ENCODE assay signal across 8 cellular contexts in the genomic region with DNA sequence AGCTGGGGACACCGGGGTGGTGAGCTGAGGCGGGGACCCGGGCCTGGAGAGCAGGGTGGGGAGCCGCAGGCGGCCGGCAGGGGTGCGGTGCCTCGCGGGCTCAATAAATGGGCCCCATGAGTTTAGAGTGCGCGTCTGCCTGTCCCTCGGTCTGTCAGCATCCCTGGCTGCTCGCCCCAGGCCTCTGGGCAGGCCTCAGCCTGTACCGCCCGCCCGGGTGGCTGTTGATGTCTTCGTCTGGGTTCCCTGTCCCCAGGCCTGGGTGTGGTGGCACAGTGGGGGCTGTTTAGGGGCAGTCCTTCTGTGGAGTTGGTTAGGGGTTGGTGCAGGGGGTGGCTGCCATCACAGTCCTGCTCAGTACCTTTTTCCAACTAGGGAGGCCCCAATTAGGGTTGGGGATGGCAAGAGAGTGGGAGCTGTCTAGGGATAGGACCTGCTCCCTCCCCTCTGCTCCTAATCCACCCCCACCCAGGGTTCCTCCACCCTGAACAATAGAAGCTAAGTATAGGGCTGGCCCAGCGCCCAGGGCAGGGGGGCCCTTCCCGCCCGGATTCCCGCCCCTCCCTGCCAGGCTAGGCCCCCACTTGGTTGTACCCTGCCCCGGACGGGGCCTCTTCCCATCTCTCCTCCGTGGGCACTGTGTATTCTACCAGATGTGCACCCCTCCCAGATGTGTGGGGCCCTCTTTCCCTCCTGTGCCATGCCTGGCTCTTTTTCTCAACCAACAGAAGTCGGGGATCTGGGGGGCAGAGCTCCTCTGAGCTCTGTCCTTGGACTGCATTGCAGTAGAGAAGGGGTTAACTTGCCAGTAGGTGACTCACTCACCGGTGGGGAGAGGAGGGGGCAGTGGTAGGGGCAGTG. TPM values are rescaled to one million over a fixed set of nuclear protein-coding genes. Genes with fewer than 3 reads are reported as not detected.
DNase-seq lines count a peak whose midpoint lies in the region; ATAC-seq, FAIRE-seq and TF ChIP-seq lines count a peak whose summit lies in the region.

No MANE protein-coding gene starts in this region.

- H2AFZ ChIP-seq in endothelial cell of umbilical vein (ENCODE audit: low read depth, low read length) = no peak overlapping the region

- H3K9ac ChIP-seq in endothelial cell of umbilical vein (replicated peaks; ENCODE audit: extremely low read depth, insufficient read depth, low read length) = peak overlapping the region; percentile 19

- H3K9me3 Mint-ChIP-seq in CD4-positive, alpha-beta T cell = no peaks in the 10 kb centered on the region

- H3K4me3 Mint-ChIP-seq in CD4-positive, alpha-beta T cell = peak overlapping the region; percentile 88

- BruUV-seq in endothelial cell of umbilical vein (replicated peaks; lab: Mats Ljungman, UMichigan) = no TSS peak

- H3K27me3 Mint-ChIP-seq in CD4-positive, alpha-beta T cell = no peaks in the 10 kb centered on the region

- H3K27ac Mint-ChIP-seq in CD4-positive, alpha-beta T cell = no peak overlapping the region

- H3K27ac ChIP-seq in CD4-positive, alpha-beta T cell (ENCODE audit: low read depth, low read length) = peak overlapping the region; percentile 86
- H3K27ac ChIP-seq in endothelial cell of umbilical vein (ENCODE audit: insufficient read depth, low read depth, low read length) = peak overlapping the region; percentile 60
- H3K27ac ChIP-seq in upper lobe of right lung = peak overlapping the region; percentile 80

- peaks cover 26% of the 10 kb centered on the region for H3K79me2 ChIP-seq in endothelial cell of umbilical vein (ENCODE audit: control insufficient read depth, insufficient read depth, low read length)

- H3K9me1 ChIP-seq in endothelial cell of umbilical vein (replicated peaks; ENCODE audit: control insufficient read depth, extremely low read depth, insufficient read depth, low read length) = no peaks in the 10 kb centered on the region

- peak; percentile 21 for TF ChIP-seq POLR2A in endothelial cell of umbilical vein (IDR thresholded peaks at IDR 0.05; ENCODE audit: low read depth, low read length)

- H3K4me3 ChIP-seq in endothelial cell of umbilical vein (replicated peaks in 1 of 3; ENCODE audit: insufficient read depth in 1 of 3, low read depth in 1 of 3, low read length in 3 of 3) = peak overlapping the region in 2 of 3 experiments; percentile 24 to 74
- H3K4me3 ChIP-seq in upper lobe of right lung = peak overlapping the region; percentile 83

- peaks cover 51% of the 10 kb centered on the region for H3K4me1 Mint-ChIP-seq in CD4-positive, alpha-beta T cell (ENCODE audit: low read depth)

- H3K36me3 ChIP-seq in endothelial cell of umbilical vein (ENCODE audit: control insufficient read depth in 2 of 2, extremely low read depth in 1 of 2, insufficient read depth in 2 of 2, low read length in 2 of 2) (no peaks in the 10 kb centered on the region), upper lobe of right lung (no peaks in the 10 kb centered on the region)

- H3K27me3 ChIP-seq in CD4-positive, alpha-beta T cell (ENCODE audit: control insufficient read depth, insufficient read depth, low read length) = no peaks in the 10 kb centered on the region
- H3K27me3 ChIP-seq in endothelial cell of umbilical vein (ENCODE audit: control insufficient read depth in 2 of 2, insufficient read depth in 2 of 2, low read length in 2 of 2) = no peaks in the 10 kb centered on the region
- no peaks in the 10 kb centered on the region for H3K27me3 ChIP-seq in upper lobe of right lung

- FAIRE-seq in endothelial cell of umbilical vein (lab: Jason Lieb, UNC) = peak; percentile 77

- intact Hi-C loops in CD4-positive, alpha-beta T cell (cut with DNase I, micrococcal nuclease) = loop anchor here (2.0 to 10.0 kb wide), 4 partner anchors 21 to 143 kb away; partner anchors contain the start of genes DEDD2 (in 1 of the 2), ERF (in 1 of the 2), LIPE (in 1 of the 2) and PAFAH1B3 (in 1 of the 2)
- intact Hi-C loops in endothelial cell of umbilical vein (cut with micrococcal nuclease) = loop anchor here (2.0 kb wide), 3 partner anchors 65 to 169 kb away; partner anchors contain the start of genes DEDD2 and POU2F2
- intact Hi-C loops in upper lobe of right lung (cut with DNase I) = no loop called here

- POLR2A ChIA-PET in CD4-positive, alpha-beta T cell (lab: Charles Lee) = interaction anchor here (0.6 to 4.5 kb wide), 4 partner anchors 12 to 149 kb away, joined by 3 to 53 read pairs (median 18); partner anchors contain the start of genes CIC and GSK3A
- POLR2A ChIA-PET in endothelial cell of umbilical vein (lab: Charles Lee) = interaction anchor here (0.5 to 1.7 kb wide), 3 partner anchors 11 to 33 kb away, joined by 3 to 6 read pairs (median 5); no protein-coding TSS in a partner anchor

- peak overlapping the region; percentile 45 for H3K4me2 ChIP-seq in endothelial cell of umbilical vein (ENCODE audit: insufficient read depth, low read length)

- H3K9me3 ChIP-seq in CD4-positive, alpha-beta T cell (ENCODE audit: control insufficient read depth, low read length) = no peaks in the 10 kb centered on the region
- H3K9me3 ChIP-seq in endothelial cell of umbilical vein (replicated peaks; ENCODE audit: control insufficient read depth, insufficient read depth, low read length) = no peaks in the 10 kb centered on the region
- no peaks in the 10 kb centered on the region for H3K9me3 ChIP-seq in upper lobe of right lung

- no peak for TF ChIP-seq CTCF in CD4-positive, alpha-beta T cell (IDR thresholded peaks at IDR 0.05)
- no peak for TF ChIP-seq CTCF in endothelial cell of umbilical vein (IDR thresholded peaks at IDR 0.05; ENCODE audit: extremely low read depth in 1 of 2, insufficient read depth in 1 of 2, low read depth in 1 of 2, low read length in 2 of 2)
- TF ChIP-seq CTCF in upper lobe of right lung (IDR thresholded peaks at IDR 0.05) = no peak

- ATAC-seq in CD4-positive, alpha-beta T cell (ENCODE audit: poor library complexity) = no peak
- ATAC-seq in upper lobe of right lung = no peak

- H3K36me3 Mint-ChIP-seq in CD4-positive, alpha-beta T cell (ENCODE audit: low read depth) = peaks cover 12% of the 10 kb centered on the region

- no peaks in the 10 kb centered on the region for H4K20me1 ChIP-seq in endothelial cell of umbilical vein (replicated peaks; ENCODE audit: control insufficient read depth, extremely low read depth, insufficient read depth, low read length)

- DNase-seq in CD4-positive, alpha-beta T cell = peak in 1 of 10 experiments; percentile 22
- DNase-seq in HUDEP-2 (lab: John Stamatoyannopoulos, UW; ENCODE audit: unreplicated experiment in 76 of 76) (peak in 71 of 76 experiments; percentile 33 to 87 (median 73)), SW480 (ENCODE audit: low spot score) (peak; percentile 74), endothelial cell of umbilical vein (ENCODE audit: low read depth, low spot score) (peak; percentile 72), midbrain (lab: John Stamatoyannopoulos, UW) (peak; percentile 65), upper lobe of right lung (no peak), NCI-H1930 (lab: John Stamatoyannopoulos, UW) (no peak), NCI-H774 (lab: John Stamatoyannopoulos, UW) (no peak)

- H3K4me1 ChIP-seq in endothelial cell of umbilical vein (ENCODE audit: control insufficient read depth, extremely low read depth, insufficient read depth, low read length) = peaks cover 64% of the 10 kb centered on the region
- H3K4me1 ChIP-seq in upper lobe of right lung = peaks cover 71% of the 10 kb centered on the region

- CTCF ChIA-PET in CD4-positive, alpha-beta T cell (lab: Charles Lee) = interaction anchor here (1.9 to 3.9 kb wide), 3 partner anchors 36 to 149 kb away, joined by 8 to 30 read pairs (median 15); partner anchors contain the start of genes GSK3A and POU2F2
- CTCF ChIA-PET in endothelial cell of umbilical vein (lab: Charles Lee) = interaction anchor here (0.6 to 7.4 kb wide), 4 partner anchors 11 to 142 kb away, joined by 3 to 365 read pairs (median 3); partner anchors contain the start of gene GSK3A

- dilution Hi-C loops in endothelial cell of umbilical vein (cut with MboI; ENCODE audit: extremely low pct_ligation_motif_present, low sequenced_read_pairs) = no loop called here

RNA-seq across cellular contexts. Expression of gene CIC, which starts 12.4 kb away (rescaled TPM):
- total RNA-seq in CD4-positive, alpha-beta T cell = 100 to 1,000 TPM; 114 to 119 TPM
- total RNA-seq in endothelial cell of umbilical vein (86.0 and 86.3 TPM in 2 replicates), upper lobe of right lung (76.7 TPM)
- 18.4 and 23.5 TPM in 2 replicates for polyA plus RNA-seq in endothelial cell of umbilical vein
- 15.8 and 26.9 TPM in 2 replicates for polyA plus RNA-seq in endothelial cell of umbilical vein (2011; cell fraction: cytosol; rRNA removed)
- polyA plus RNA-seq in endothelial cell of umbilical vein (2011; cell fraction: nucleus; rRNA removed) = 59.1 and 69.4 TPM in 2 replicates
- polyA plus RNA-seq in endothelial cell of umbilical vein (2012) = 28.9 and 43.8 TPM in 2 replicates
- polyA minus RNA-seq in endothelial cell of umbilical vein = 9.1 and 9.7 TPM in 2 replicates
- polyA minus RNA-seq in endothelial cell of umbilical vein (2011; cell fraction: cytosol; rRNA and poly(A)+ RNA removed) = 11.2 TPM
- 15.3 and 26.1 TPM in 2 replicates for polyA minus RNA-seq in endothelial cell of umbilical vein (2011; cell fraction: nucleus; rRNA and poly(A)+ RNA removed)

RNA-seq across cellular contexts. Expression of gene PRR19, which starts 20.5 kb away (rescaled TPM):
- total RNA-seq in CD4-positive, alpha-beta T cell = under 1 TPM in 1 of 2 experiments, not detected in 1; 0.16 TPM
- total RNA-seq in endothelial cell of umbilical vein (1.0 and 1.5 TPM in 2 replicates), upper lobe of right lung (0.52 TPM)
- 1.4 and 1.9 TPM in 2 replicates for polyA plus RNA-seq in endothelial cell of umbilical vein
- polyA plus RNA-seq in endothelial cell of umbilical vein (2011; cell fraction: cytosol; rRNA removed) = 0.98 and 1.0 TPM in 2 replicates
- 0.55 and 0.92 TPM in 2 replicates for polyA plus RNA-seq in endothelial cell of umbilical vein (2011; cell fraction: nucleus; rRNA removed)
- 1.1 and 1.3 TPM in 2 replicates for polyA plus RNA-seq in endothelial cell of umbilical vein (2012)
- 0.53 and 0.62 TPM in 2 replicates for polyA minus RNA-seq in endothelial cell of umbilical vein
- not detected for polyA minus RNA-seq in endothelial cell of umbilical vein (2011; cell fraction: cytosol; rRNA and poly(A)+ RNA removed)
- 0.53 and 0.63 TPM in 2 replicates for polyA minus RNA-seq in endothelial cell of umbilical vein (2011; cell fraction: nucleus; rRNA and poly(A)+ RNA removed)

RNA-seq across cellular contexts. Expression of gene PAFAH1B3, which starts 21.0 kb away (rescaled TPM):
- total RNA-seq in CD4-positive, alpha-beta T cell = 10 to 100 TPM; 10.6 to 11.8 TPM
- total RNA-seq in endothelial cell of umbilical vein (41.4 and 47.6 TPM in 2 replicates), upper lobe of right lung (13.2 TPM)
- 95.0 and 115 TPM in 2 replicates for polyA plus RNA-seq in endothelial cell of umbilical vein
- 60.9 and 62.4 TPM in 2 replicates for polyA plus RNA-seq in endothelial cell of umbilical vein (2011; cell fraction: cytosol; rRNA removed)
- 37.0 and 38.1 TPM in 2 replicates for polyA plus RNA-seq in endothelial cell of umbilical vein (2011; cell fraction: nucleus; rRNA removed)
- 41.4 and 45.7 TPM in 2 replicates for polyA plus RNA-seq in endothelial cell of umbilical vein (2012)
- polyA minus RNA-seq in endothelial cell of umbilical vein = 31.2 and 37.2 TPM in 2 replicates
- polyA minus RNA-seq in endothelial cell of umbilical vein (2011; cell fraction: cytosol; rRNA and poly(A)+ RNA removed) = 15.9 TPM
- 5.5 and 10.9 TPM in 2 replicates for polyA minus RNA-seq in endothelial cell of umbilical vein (2011; cell fraction: nucleus; rRNA and poly(A)+ RNA removed)

RNA-seq across cellular contexts. Expression of gene ERF, which starts 26.5 kb away (rescaled TPM):
- total RNA-seq in CD4-positive, alpha-beta T cell = 100 to 1,000 TPM; 105 to 113 TPM
- total RNA-seq in endothelial cell of umbilical vein = 117 and 130 TPM in 2 replicates
- polyA plus RNA-seq in endothelial cell of umbilical vein = 102 and 125 TPM in 2 replicates
- polyA plus RNA-seq in endothelial cell of umbilical vein (2011; cell fraction: cytosol; rRNA removed) = 43.3 and 54.3 TPM in 2 replicates
- 130 and 152 TPM in 2 replicates for polyA plus RNA-seq in endothelial cell of umbilical vein (2011; cell fraction: nucleus; rRNA removed)
- polyA plus RNA-seq in endothelial cell of umbilical vein (2012) = 40.7 and 61.9 TPM in 2 replicates
- polyA minus RNA-seq in endothelial cell of umbilical vein = 76.4 and 95.4 TPM in 2 replicates
- polyA minus RNA-seq in endothelial cell of umbilical vein (2011; cell fraction: cytosol; rRNA and poly(A)+ RNA removed) = 26.5 TPM
- 38.5 and 45.5 TPM in 2 replicates for polyA minus RNA-seq in endothelial cell of umbilical vein (2011; cell fraction: nucleus; rRNA and poly(A)+ RNA removed)
- total RNA-seq in upper lobe of right lung = 53.9 TPM

RNA-seq across cellular contexts. Expression of gene TMEM145, which starts 31.7 kb away (rescaled TPM):
- total RNA-seq in CD4-positive, alpha-beta T cell = not detected
- total RNA-seq in endothelial cell of umbilical vein (not detected in 2 replicates), upper lobe of right lung (0.35 TPM)
- 0.24 TPM in 1 of 2 replicates, not detected in the other for polyA plus RNA-seq in endothelial cell of umbilical vein
- polyA plus RNA-seq in endothelial cell of umbilical vein (2011; cell fraction: cytosol; rRNA removed) = not detected in 2 replicates
- 0.38 TPM in 1 of 2 replicates, not detected in the other for polyA plus RNA-seq in endothelial cell of umbilical vein (2011; cell fraction: nucleus; rRNA removed)
- not detected in 2 replicates for polyA plus RNA-seq in endothelial cell of umbilical vein (2012)
- 0.13 TPM in 1 of 2 replicates, not detected in the other for polyA minus RNA-seq in endothelial cell of umbilical vein
- polyA minus RNA-seq in endothelial cell of umbilical vein (2011; cell fraction: cytosol; rRNA and poly(A)+ RNA removed) = not detected
- not detected in 2 replicates for polyA minus RNA-seq in endothelial cell of umbilical vein (2011; cell fraction: nucleus; rRNA and poly(A)+ RNA removed)

Comparison
In these comparisons a context has a peak if more than half of its experiments do, and no peak if none do; other contexts are left out.
1. DNase-seq: peak in HUDEP-2 (71 of 76), SW480 (single experiment), endothelial cell of umbilical vein (single experiment) and midbrain (single experiment); none in upper lobe of right lung (single experiment), NCI-H1930 (0 of 2) and NCI-H774 (single experiment).
2. Peak in every context shown above with its lines, with median percentiles within 50 percentile points of each other: H3K27ac ChIP-seq.